32 cellular contexts compared by ENCODE assay signal in genomic region chr4:90171491-90171890, GRCh38. TPM values are rescaled to one million over a fixed set of nuclear protein-coding genes. Genes with fewer than 3 reads are reported as not detected.
"Had no signal": no experiment of that assay in that cellular context is flagged by ENCODE, and none has a peak within 500 bp of the region (broad histone marks: within the 10 kb centered on the region; RNA-seq: fewer than 3 reads in every experiment).

No MANE protein-coding gene starts in this region.

- H3K36me3 ChIP-seq: brain microvascular endothelial cell, SJCRH30 had no signal

- DNase-seq: activated B cell treated with CpG ODN at 0.5 μM for 24 hours; activated CD4-positive, alpha-beta memory T cell treated with anti-CD3 and anti-CD28 coated beads, Interleukin-2, amount 10 ng/mL, durations not matched to agents 7 days and 5 days; activated CD4-positive, alpha-beta T cell treated with anti-CD3 and anti-CD28 coated beads for 1 hour; activated CD4-positive, alpha-beta T cell treated with anti-CD3 and anti-CD28 coated beads for 48 hours; activated CD8-positive, alpha-beta memory T cell treated with anti-CD3 and anti-CD28 coated beads for 24 hours; activated CD8-positive, alpha-beta memory T cell treated with anti-CD3 and anti-CD28 coated beads, Interleukin-2, amount 10 ng/mL, durations not matched to agents 7 days and 5 days; activated CD8-positive, alpha-beta memory T cell treated with anti-CD3 and anti-CD28 coated beads, Interleukin-2, amount 50 U/mL, for 48 hours; activated effector memory CD4-positive, alpha-beta T cell treated with Interleukin-2 at 50 U/mL for 16 hours; activated naive CD4-positive, alpha-beta T cell; activated naive CD4-positive, alpha-beta T cell treated with anti-CD3 and anti-CD28 coated beads, Interleukin-2, amount 50 U/mL, for 16 hours; activated naive CD8-positive, alpha-beta T cell treated with anti-CD3 and anti-CD28 coated beads for 36 hours; activated T-cell treated with anti-CD3 and anti-CD28 coated beads, Interleukin-2, amount 50 U/mL, for 48 hours; amniotic stem cell; aorta; brain microvascular endothelial cell; central memory CD4-positive, alpha-beta T cell; Karpas-422; KBM-7; NCI-H1048; NCI-H1105 treated with DMSO at 0.1 percent for 48 hours; NCI-H1436; NCI-H1694; NCI-H2029; NCI-H510A treated with DMSO at 0.1 percent for 48 hours; NCI-H526 treated with DMSO at 0.1 percent for 48 hours; Right ventricle myocardium superior; SJCRH30; T1000 had no signal

- H3K27ac ChIP-seq: brain microvascular endothelial cell, SJCRH30, SK-N-MC had no signal

- H3K27me3 ChIP-seq: brain microvascular endothelial cell, SJCRH30 had no signal

- H3K9me3 ChIP-seq: SJCRH30 had no signal

- H3K4me1 ChIP-seq: SJCRH30 had no signal

- H3K4me3 ChIP-seq: SJCRH30, SK-N-MC had no signal

- ATAC-seq: activated CD8-positive, alpha-beta memory T cell treated with anti-CD3 and anti-CD28 coated beads, Interleukin-2, amount 10 ng/mL, durations not matched to agents 7 days and 5 days had no signal

RNA-seq across cellular contexts. Expression of gene CCSER1, which starts 44.3 kb away (rescaled TPM):
- total RNA-seq: OCI-LY7; T-helper 1 cell treated with Interleukin-12 subunit alpha and Interleukin-12 subunit beta and Interleukin-4 antibody, amounts not matched to agents 30 ng/mL and 1 ng/mL, for 36 hours; T-helper 2 cell treated with Interferon-gamma antibody and Interleukin-4, amounts not matched to agents 100 ng/mL and 5 ng/mL, for 36 hours had no signal
